ENCODE assay signal across 7 cellular contexts in the genomic region with DNA sequence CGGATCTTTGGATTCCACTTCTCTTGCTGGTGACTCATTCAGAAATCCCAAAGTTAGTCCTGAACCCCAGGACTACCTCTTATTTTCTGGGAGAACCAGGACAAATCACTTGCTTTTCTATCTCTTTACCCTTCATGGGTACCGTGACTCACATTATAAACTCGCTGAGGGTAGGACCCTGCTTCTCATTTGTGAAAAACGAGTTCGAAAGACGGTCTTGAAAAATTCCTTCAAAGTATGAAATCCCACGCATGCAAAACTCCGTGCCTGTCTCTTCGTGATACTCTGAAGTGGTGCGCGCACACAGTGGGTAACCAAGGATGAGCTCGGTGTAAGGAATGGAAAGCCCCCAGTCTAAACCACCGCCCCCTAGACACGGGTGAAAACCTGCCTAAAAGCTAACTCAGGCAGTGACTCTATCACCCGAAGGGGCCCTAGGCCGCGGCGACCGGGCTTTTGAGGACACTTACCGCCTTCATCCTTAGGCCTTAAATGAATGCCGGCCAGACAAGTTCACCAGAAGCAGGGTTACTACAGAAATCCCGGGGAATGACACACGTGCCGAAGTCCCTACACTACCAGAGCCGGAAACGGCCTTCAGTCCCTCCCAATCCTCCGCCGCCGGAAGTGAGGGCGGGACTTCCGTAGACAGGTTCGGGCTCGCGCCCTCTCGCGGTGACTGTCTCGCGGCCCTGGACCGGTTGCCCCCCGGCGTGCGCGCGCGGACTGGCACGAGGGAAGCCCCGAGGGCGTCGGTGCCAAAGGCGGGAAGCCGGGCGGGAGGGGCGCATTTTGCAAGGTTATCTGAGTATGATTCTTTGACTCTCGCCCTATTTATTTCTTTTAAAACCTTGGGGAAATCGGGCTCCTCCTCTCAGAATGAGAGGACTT.
DNase-seq lines count a peak whose midpoint lies in the region; ATAC-seq, FAIRE-seq and TF ChIP-seq lines count a peak whose summit lies in the region.

A gene with protein sequence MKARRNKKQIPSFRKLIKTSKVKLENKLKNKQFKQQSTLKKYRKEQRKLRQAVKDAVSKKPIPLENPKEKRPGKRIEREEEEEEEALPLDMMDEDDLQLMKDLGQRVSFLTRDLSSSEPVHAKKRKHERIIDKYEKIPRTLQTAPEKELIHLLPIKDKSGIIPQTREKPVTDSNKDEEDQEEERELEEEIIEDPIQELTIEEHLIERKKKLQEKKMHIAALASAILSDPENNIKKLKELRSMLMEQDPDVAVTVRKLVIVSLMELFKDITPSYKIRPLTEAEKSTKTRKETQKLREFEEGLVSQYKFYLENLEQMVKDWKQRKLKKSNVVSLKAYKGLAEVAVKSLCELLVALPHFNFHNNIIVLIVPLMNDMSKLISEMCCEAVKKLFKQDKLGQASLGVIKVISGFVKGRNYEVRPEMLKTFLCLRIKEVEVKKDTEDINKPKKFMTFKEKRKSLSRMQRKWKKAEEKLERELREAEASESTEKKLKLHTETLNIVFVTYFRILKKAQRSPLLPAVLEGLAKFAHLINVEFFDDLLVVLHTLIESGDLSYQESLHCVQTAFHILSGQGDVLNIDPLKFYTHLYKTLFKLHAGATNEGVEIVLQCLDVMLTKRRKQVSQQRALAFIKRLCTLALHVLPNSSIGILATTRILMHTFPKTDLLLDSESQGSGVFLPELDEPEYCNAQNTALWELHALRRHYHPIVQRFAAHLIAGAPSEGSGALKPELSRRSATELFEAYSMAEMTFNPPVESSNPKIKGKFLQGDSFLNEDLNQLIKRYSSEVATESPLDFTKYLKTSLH (minus strand): TSS at position 580 of the 891 bp plus-strand sequence. CDS start 101 bp downstream, at position 479.

- peak; percentile 98 for ATAC-seq in HG02973 (IDR thresholded peaks at IDR 0.05; ENCODE audit: unreplicated experiment)

- in situ Hi-C loops in astrocyte of the spinal cord (cut with HindIII; ENCODE audit: low sequenced_read_pairs): no loop called here

- DNase-seq in GM18507 (ENCODE audit: extremely low spot score, insufficient read length, low read depth) (peak; percentile 91), NCI-H2029 treated with DMSO at 0.1 percent for 48 hours (lab: John Stamatoyannopoulos, UW) (peak; percentile 21), T-helper 9 cell (peak; percentile 95), astrocyte of the spinal cord (ENCODE audit: low read depth, low spot score) (peak; percentile 95), hippocampal formation (lab: John Stamatoyannopoulos, UW) (peak; percentile 90 to 94), retina (peak; percentile 97)

- TF ChIP-seq CTCF in astrocyte of the spinal cord (IDR thresholded peaks at IDR 0.05; ENCODE audit: low read depth, low read length): peak; percentile 67

- peak; percentile 99 for FAIRE-seq in GM18507 (lab: Jason Lieb, UNC)

- H3K4me3 ChIP-seq in astrocyte of the spinal cord (ENCODE audit: low read depth, low read length): peak within 1 kb of the TSS; percentile 93

Comparison
In these comparisons a context has a peak if more than half of its experiments do, and no peak if none do; other contexts are left out.
1. Peak in every context shown above with its lines: DNase-seq, ATAC-seq and H3K4me3 ChIP-seq.
2. DNase-seq: peak in every context shown above with its lines; median percentile 97 in retina; 95 in T-helper 9 cell; 95 in astrocyte of the spinal cord; 92 in hippocampal formation; 91 in GM18507; 21 in NCI-H2029 treated with DMSO at 0.1 percent for 48 hours.